ENCODE assay signal across 8 cellular contexts in the genomic region with DNA sequence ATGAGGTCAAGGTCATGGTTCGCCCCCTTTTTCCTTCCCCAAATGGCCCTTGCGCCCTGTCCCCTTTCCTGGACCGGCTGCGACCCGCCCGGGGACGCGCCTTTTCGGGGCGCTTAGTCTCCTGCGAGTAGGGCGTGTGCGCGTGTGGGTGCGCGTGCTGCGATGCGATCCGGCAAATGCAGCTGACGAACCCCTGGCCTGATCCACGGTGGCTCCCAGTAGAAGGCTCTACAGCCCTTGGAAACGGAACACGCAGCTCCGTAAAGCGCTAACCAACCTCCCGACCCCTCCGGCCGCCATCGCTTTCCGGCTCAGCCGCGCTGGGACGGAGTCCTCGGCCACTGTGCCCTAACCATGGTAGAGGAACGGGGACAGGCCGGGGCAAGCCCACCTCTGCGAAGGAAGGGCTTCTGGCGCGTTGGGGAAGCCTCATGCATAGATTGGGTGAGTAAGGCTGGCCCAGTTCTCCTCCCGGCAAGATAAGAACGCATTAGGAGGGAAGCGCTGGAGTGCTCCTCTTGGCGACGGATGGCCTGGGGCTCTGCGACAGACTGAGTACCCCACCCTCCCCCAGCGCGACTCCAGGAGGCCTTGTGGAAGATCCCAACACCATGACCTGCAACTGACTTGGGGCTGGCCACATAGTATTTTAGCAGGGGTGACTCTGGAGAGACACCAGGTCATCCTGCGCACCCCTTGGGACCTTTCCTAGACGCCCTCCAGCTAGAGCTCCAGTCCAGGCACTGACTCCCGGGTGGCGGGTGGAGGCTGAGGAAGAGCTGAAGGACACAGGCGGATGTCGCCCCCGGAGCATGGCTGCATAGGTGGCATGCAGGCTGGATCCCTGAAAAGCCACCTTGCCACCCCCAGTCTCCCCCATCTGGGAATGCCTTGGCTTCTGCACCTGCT. TPM values are rescaled to one million over a fixed set of nuclear protein-coding genes. Genes with fewer than 3 reads are reported as not detected.
DNase-seq lines count a peak whose midpoint lies in the region; ATAC-seq and TF ChIP-seq lines count a peak whose summit lies in the region.

No MANE protein-coding gene starts in this region.

- TF ChIP-seq POLR2A in erythroblast (IDR thresholded peaks at IDR 0.05; ENCODE audit: low read length): no peak

- H3F3A ChIP-seq in neural progenitor cell (ENCODE audit: low read depth): peaks cover 20% of the 10 kb centered on the region

- no peak overlapping the region for H3K9ac ChIP-seq in neural progenitor cell

- H3K36me3 ChIP-seq in CD4-positive, alpha-beta memory T cell (ENCODE audit: insufficient read depth, low read length): no peaks in the 10 kb centered on the region
- no peaks in the 10 kb centered on the region for H3K36me3 ChIP-seq in OCI-LY7 (ENCODE audit: insufficient read depth, low read length)
- no peaks in the 10 kb centered on the region for H3K36me3 ChIP-seq in neural progenitor cell

- POLR2A ChIA-PET in CD4-positive, alpha-beta memory T cell (lab: Charles Lee; ENCODE audit: partially characterized antibody): interaction anchor here (2.2 to 2.4 kb wide), 2 partner anchors 17 to 31 kb away, joined by 7 to 15 read pairs; a partner anchor contains a TSS
- POLR2A ChIA-PET in OCI-LY7 (lab: Charles Lee): no interaction called here

- H3K9me3 ChIP-seq in CD4-positive, alpha-beta memory T cell (ENCODE audit: control insufficient read depth in 1 of 2, low read length in 2 of 2): no peaks in the 10 kb centered on the region
- no peaks in the 10 kb centered on the region for H3K9me3 ChIP-seq in OCI-LY7 (ENCODE audit: low read length)
- H3K9me3 ChIP-seq in neural progenitor cell (ENCODE audit: low read depth): no peaks in the 10 kb centered on the region

- BruUV-seq in OCI-LY7 (replicated peaks; lab: Mats Ljungman, UMichigan): no TSS peak

- H3K27me3 Mint-ChIP-seq in CD4-positive, alpha-beta memory T cell: peaks cover 15 to 38% of the 10 kb centered on the region in 2 donors
- peaks cover 71% of the 10 kb centered on the region for H3K27me3 Mint-ChIP-seq in neural progenitor cell (ENCODE audit: insufficient read depth, low read depth)

- H3K27me3 ChIP-seq in CD4-positive, alpha-beta memory T cell (ENCODE audit: insufficient read depth, low read length): peaks cover 32% of the 10 kb centered on the region
- H3K27me3 ChIP-seq in neural progenitor cell: peaks cover 71% of the 10 kb centered on the region

- TF ChIP-seq CTCF in OCI-LY7 (conservative IDR thresholded peaks at IDR 0.05; ENCODE audit: low read length): no peak
- no peak for TF ChIP-seq CTCF in neural progenitor cell (IDR thresholded peaks at IDR 0.05)
- no peak for TF ChIP-seq CTCF in GM13976 (IDR thresholded peaks at IDR 0.05; ENCODE audit: borderline replicate concordance, control extremely low read depth, extremely low read depth, insufficient read depth, missing control alignments)

- no peaks in the 10 kb centered on the region for H3K9me3 Mint-ChIP-seq in CD4-positive, alpha-beta memory T cell
- peaks cover 4% of the 10 kb centered on the region for H3K9me3 Mint-ChIP-seq in neural progenitor cell

- H3K36me3 Mint-ChIP-seq in CD4-positive, alpha-beta memory T cell: peaks cover 0 to 2% of the 10 kb centered on the region in 2 donors
- no peaks in the 10 kb centered on the region for H3K36me3 Mint-ChIP-seq in neural progenitor cell

- peaks cover 2 to 23% (median 9%) of the 10 kb centered on the region in 4 donors for H3K4me1 Mint-ChIP-seq in CD4-positive, alpha-beta memory T cell
- H3K4me1 Mint-ChIP-seq in neural progenitor cell: peaks cover 13% of the 10 kb centered on the region

- H3K27ac ChIP-seq in CD4-positive, alpha-beta memory T cell (ENCODE audit: low read depth, low read length): no peak overlapping the region
- H3K27ac ChIP-seq in OCI-LY7 (ENCODE audit: low read depth, low read length, poor library complexity, severe bottlenecking) (no peak overlapping the region), neural progenitor cell (no peak overlapping the region)

- peak overlapping the region in 1 of 7 donors; percentile 79 for H3K27ac Mint-ChIP-seq in CD4-positive, alpha-beta memory T cell
- H3K27ac Mint-ChIP-seq in neural progenitor cell: no peak overlapping the region

- DNase-seq in CD4-positive, alpha-beta memory T cell: peak in 1 of 5 donors; percentile 12
- DNase-seq in OCI-LY7 (ENCODE audit: low spot score) (no peak), erythroblast (lab: John Stamatoyannopoulos, UW) (peak; percentile 31 to 35), neural progenitor cell (ENCODE audit: low spot score) (peak; percentile 40), H4 (ENCODE audit: low spot score) (no peak), GM13976 (ENCODE audit: low spot score) (no peak)

- H3K4me2 ChIP-seq in OCI-LY7 (ENCODE audit: low read length) (peak overlapping the region; percentile 92), neural progenitor cell (peak overlapping the region; percentile 92)

- in situ Hi-C loops in GM13976 (cut with MboI; ENCODE audit: low sequenced_read_pairs, unreplicated experiment): no loop called here

- peaks cover 14% of the 10 kb centered on the region for H3K4me1 ChIP-seq in CD4-positive, alpha-beta memory T cell (ENCODE audit: insufficient read depth, low read length)
- peaks cover 11% of the 10 kb centered on the region for H3K4me1 ChIP-seq in OCI-LY7 (ENCODE audit: insufficient read depth, low read length, poor library complexity, severe bottlenecking)
- peaks cover 7% of the 10 kb centered on the region for H3K4me1 ChIP-seq in neural progenitor cell

- intact Hi-C loops in CD4-positive, alpha-beta memory T cell (cut with micrococcal nuclease): loop anchor here (1.0 to 2.0 kb wide), 2 partner anchors 22 to 67 kb away; a partner anchor contains a TSS
- intact Hi-C loops in OCI-LY7 (cut with micrococcal nuclease; ENCODE audit: unreplicated experiment): no loop called here

- H2AFZ ChIP-seq in OCI-LY7 (ENCODE audit: low read length) (no peak overlapping the region; the same call in 1 of the 2 replicates), neural progenitor cell (replicated peaks) (peak overlapping the region; percentile 99)

- CTCF ChIA-PET in CD4-positive, alpha-beta memory T cell (lab: Charles Lee; ENCODE audit: partially characterized antibody): interaction anchor here (0.6 to 1.9 kb wide), 4 partner anchors 9 to 77 kb away, joined by 3 to 8 read pairs (median 5); no protein-coding TSS in a partner anchor
- CTCF ChIA-PET in OCI-LY7 (lab: Charles Lee; ENCODE audit: unreplicated experiment): no interaction called here

- H3K9me2 ChIP-seq in OCI-LY7 (ENCODE audit: insufficient read depth, low read length): no peaks in the 10 kb centered on the region

- H3K4me3 Mint-ChIP-seq in CD4-positive, alpha-beta memory T cell: peak overlapping the region; percentile 85 to 95 (median 92)
- H3K4me3 Mint-ChIP-seq in neural progenitor cell: peak overlapping the region; percentile 88

- H3K4me3 ChIP-seq in CD4-positive, alpha-beta memory T cell (ENCODE audit: low read length in 2 of 2): peak overlapping the region; percentile 29 to 59
- peak overlapping the region; percentile 73 for H3K4me3 ChIP-seq in OCI-LY7 (ENCODE audit: low read depth, low read length, poor library complexity, severe bottlenecking)
- H3K4me3 ChIP-seq in neural progenitor cell: peak overlapping the region; percentile 73

- H4K20me1 ChIP-seq in OCI-LY7 (ENCODE audit: insufficient read depth, low read length) (no peaks in the 10 kb centered on the region; the same call in 1 of the 2 replicates), neural progenitor cell (ENCODE audit: low read depth) (no peaks in the 10 kb centered on the region)

- no peak for ATAC-seq in HG03378 (IDR thresholded peaks at IDR 0.05; ENCODE audit: unreplicated experiment)
- ATAC-seq in HG03095 (IDR thresholded peaks at IDR 0.05; ENCODE audit: unreplicated experiment): no peak

- H3K79me2 ChIP-seq in OCI-LY7 (ENCODE audit: insufficient read depth, low read depth, low read length): no peaks in the 10 kb centered on the region
- H3K79me2 ChIP-seq in neural progenitor cell (ENCODE audit: low read depth): no peaks in the 10 kb centered on the region

RNA-seq across cellular contexts. Expression of a gene that starts 1.1 kb away (rescaled TPM):
- total RNA-seq in CD4-positive, alpha-beta memory T cell: under 1 TPM; 0.35 to 0.83 TPM
- polyA plus RNA-seq in CD4-positive, alpha-beta memory T cell: under 1 TPM in 1 of 2 donors, not detected in 1; 0.37 TPM
- total RNA-seq in OCI-LY7 (2014; rRNA removed; shearing (Covaris generic)): 4.2 and 4.4 TPM in 2 replicates
- total RNA-seq in OCI-LY7 (2022): 26.9 and 27.5 TPM in 2 replicates
- total RNA-seq in neural progenitor cell (ENCODE audit: low replicate concordance): 0.95 and 3.4 TPM in 2 replicates
- total RNA-seq in H4 (2014; rRNA removed; shearing (Covaris generic)): 0.93 TPM in 1 of 2 replicates, not detected in the other

RNA-seq across cellular contexts. Expression of a gene that starts 30.8 kb away (rescaled TPM):
- 10 to 100 TPM; 46.7 to 46.8 TPM for total RNA-seq in CD4-positive, alpha-beta memory T cell
- 10 to 100 TPM; 48.1 to 75.9 TPM for polyA plus RNA-seq in CD4-positive, alpha-beta memory T cell
- 58.0 and 66.4 TPM in 2 replicates for total RNA-seq in OCI-LY7 (2014; rRNA removed; shearing (Covaris generic))
- total RNA-seq in OCI-LY7 (2022) (54.4 and 62.4 TPM in 2 replicates), neural progenitor cell (ENCODE audit: low replicate concordance) (18.2 and 27.7 TPM in 2 replicates)
- total RNA-seq in H4 (2014; rRNA removed; shearing (Covaris generic)): 55.6 and 70.1 TPM in 2 replicates

RNA-seq across cellular contexts. Expression of a gene that starts 35.6 kb away (rescaled TPM):
- 10 to 100 TPM; 55.6 to 61.0 TPM for total RNA-seq in CD4-positive, alpha-beta memory T cell
- 10 to 100 TPM; 35.2 to 53.6 TPM for polyA plus RNA-seq in CD4-positive, alpha-beta memory T cell
- 35.5 and 37.7 TPM in 2 replicates for total RNA-seq in OCI-LY7 (2014; rRNA removed; shearing (Covaris generic))
- total RNA-seq in OCI-LY7 (2022) (52.0 and 55.0 TPM in 2 replicates), neural progenitor cell (ENCODE audit: low replicate concordance) (27.9 and 58.4 TPM in 2 replicates)
- 37.1 and 46.2 TPM in 2 replicates for total RNA-seq in H4 (2014; rRNA removed; shearing (Covaris generic))

Comparison
In these comparisons a context has a peak if more than half of its experiments do, and no peak if none do; other contexts are left out.
1. DNase-seq: peak in erythroblast (2 of 2) and neural progenitor cell (single experiment); none in OCI-LY7 (single experiment), H4 (single experiment) and GM13976 (single experiment).
2. Peak in every context shown above with its lines, with median percentiles within 50 percentile points of each other: H3K4me3 ChIP-seq.